Comparison of ENCODE assay signal across 1 cellular context in genomic region chr22:17788528-17789378, GRCh38.
TF ChIP-seq lines count a peak whose summit lies in the region.

No MANE protein-coding gene starts in this region.

TF ChIP-seq in K562, 482 proteins besides CTCF, POLR2A, EP300 and RAD21 (continued from another document and continues in another):
- no peak for TF ChIP-seq ZNF212 (CRISPR knock-in tag; IDR thresholded peaks at IDR 0.05)
- no peak for TF ChIP-seq PHB2 (IDR thresholded peaks at IDR 0.05; ENCODE audit: low read depth)
- TF ChIP-seq ZNF143 (CRISPR knock-in tag; IDR thresholded peaks at IDR 0.05) = no peak
- TF ChIP-seq, protein P1, sequence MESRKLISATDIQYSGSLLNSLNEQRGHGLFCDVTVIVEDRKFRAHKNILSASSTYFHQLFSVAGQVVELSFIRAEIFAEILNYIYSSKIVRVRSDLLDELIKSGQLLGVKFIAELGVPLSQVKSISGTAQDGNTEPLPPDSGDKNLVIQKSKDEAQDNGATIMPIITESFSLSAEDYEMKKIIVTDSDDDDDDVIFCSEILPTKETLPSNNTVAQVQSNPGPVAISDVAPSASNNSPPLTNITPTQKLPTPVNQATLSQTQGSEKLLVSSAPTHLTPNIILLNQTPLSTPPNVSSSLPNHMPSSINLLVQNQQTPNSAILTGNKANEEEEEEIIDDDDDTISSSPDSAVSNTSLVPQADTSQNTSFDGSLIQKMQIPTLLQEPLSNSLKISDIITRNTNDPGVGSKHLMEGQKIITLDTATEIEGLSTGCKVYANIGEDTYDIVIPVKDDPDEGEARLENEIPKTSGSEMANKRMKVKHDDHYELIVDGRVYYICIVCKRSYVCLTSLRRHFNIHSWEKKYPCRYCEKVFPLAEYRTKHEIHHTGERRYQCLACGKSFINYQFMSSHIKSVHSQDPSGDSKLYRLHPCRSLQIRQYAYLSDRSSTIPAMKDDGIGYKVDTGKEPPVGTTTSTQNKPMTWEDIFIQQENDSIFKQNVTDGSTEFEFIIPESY (CRISPR knock-in tag; IDR thresholded peaks at IDR 0.05) = 0 out of 2 replicates have a peak, but pooled peaks have one; percentile 46
- TF ChIP-seq, protein P2, sequence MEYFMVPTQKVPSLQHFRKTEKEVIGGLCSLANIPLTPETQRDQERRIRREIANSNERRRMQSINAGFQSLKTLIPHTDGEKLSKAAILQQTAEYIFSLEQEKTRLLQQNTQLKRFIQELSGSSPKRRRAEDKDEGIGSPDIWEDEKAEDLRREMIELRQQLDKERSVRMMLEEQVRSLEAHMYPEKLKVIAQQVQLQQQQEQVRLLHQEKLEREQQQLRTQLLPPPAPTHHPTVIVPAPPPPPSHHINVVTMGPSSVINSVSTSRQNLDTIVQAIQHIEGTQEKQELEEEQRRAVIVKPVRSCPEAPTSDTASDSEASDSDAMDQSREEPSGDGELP (CRISPR knock-in tag; IDR thresholded peaks at IDR 0.05; ENCODE audit: borderline replicate concordance) = peak; percentile 49; the same call in 1 of the 2 replicates
- no peak for TF ChIP-seq KDM2B (CRISPR knock-in tag; IDR thresholded peaks at IDR 0.05)
- TF ChIP-seq HIVEP1 (CRISPR knock-in tag; IDR thresholded peaks at IDR 0.05) = no peak
- TF ChIP-seq MECOM (CRISPR knock-in tag; IDR thresholded peaks at IDR 0.05) = peak; percentile 48; the same call in 1 of the 2 replicates
- TF ChIP-seq IFI16 (CRISPR knock-in tag; IDR thresholded peaks at IDR 0.05) = no peak
- TF ChIP-seq, protein P3, sequence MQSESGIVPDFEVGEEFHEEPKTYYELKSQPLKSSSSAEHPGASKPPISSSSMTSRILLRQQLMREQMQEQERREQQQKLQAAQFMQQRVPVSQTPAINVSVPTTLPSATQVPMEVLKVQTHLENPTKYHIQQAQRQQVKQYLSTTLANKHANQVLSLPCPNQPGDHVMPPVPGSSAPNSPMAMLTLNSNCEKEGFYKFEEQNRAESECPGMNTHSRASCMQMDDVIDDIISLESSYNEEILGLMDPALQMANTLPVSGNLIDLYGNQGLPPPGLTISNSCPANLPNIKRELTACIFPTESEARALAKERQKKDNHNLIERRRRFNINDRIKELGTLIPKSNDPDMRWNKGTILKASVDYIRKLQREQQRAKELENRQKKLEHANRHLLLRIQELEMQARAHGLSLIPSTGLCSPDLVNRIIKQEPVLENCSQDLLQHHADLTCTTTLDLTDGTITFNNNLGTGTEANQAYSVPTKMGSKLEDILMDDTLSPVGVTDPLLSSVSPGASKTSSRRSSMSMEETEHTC (IDR thresholded peaks at IDR 0.05) = 0 out of 2 replicates have a peak, but pooled peaks have one; percentile 25
- TF ChIP-seq, protein P4, sequence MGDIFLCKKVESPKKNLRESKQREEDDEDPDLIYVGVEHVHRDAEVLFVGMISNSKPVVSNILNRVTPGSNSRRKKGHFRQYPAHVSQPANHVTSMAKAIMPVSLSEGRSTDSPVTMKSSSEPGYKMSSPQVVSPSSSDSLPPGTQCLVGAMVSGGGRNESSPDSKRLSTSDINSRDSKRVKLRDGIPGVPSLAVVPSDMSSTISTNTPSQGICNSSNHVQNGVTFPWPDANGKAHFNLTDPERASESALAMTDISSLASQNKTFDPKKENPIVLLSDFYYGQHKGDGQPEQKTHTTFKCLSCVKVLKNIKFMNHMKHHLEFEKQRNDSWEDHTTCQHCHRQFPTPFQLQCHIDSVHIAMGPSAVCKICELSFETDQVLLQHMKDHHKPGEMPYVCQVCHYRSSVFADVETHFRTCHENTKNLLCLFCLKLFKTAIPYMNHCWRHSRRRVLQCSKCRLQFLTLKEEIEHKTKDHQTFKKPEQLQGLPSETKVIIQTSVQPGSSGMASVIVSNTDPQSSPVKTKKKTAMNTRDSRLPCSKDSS (IDR thresholded peaks at IDR 0.05; ENCODE audit: low read depth, partially characterized antibody) = no peak
- no peak for TF ChIP-seq ZBTB7A (IDR thresholded peaks at IDR 0.05; ENCODE audit: borderline replicate concordance, control insufficient read depth, low read depth, low read length)
- TF ChIP-seq ATF7 (IDR thresholded peaks at IDR 0.05) = no peak
- no peak for TF ChIP-seq SRSF1 (IDR thresholded peaks at IDR 0.05; ENCODE audit: low read depth, low read length)
- TF ChIP-seq YBX1 (IDR thresholded peaks at IDR 0.05) = no peak
- no peak for TF ChIP-seq ZNF551 (CRISPR knock-in tag; IDR thresholded peaks at IDR 0.05)
- TF ChIP-seq ZNF280B (CRISPR knock-in tag; IDR thresholded peaks at IDR 0.05) = no peak
- TF ChIP-seq, protein P5, sequence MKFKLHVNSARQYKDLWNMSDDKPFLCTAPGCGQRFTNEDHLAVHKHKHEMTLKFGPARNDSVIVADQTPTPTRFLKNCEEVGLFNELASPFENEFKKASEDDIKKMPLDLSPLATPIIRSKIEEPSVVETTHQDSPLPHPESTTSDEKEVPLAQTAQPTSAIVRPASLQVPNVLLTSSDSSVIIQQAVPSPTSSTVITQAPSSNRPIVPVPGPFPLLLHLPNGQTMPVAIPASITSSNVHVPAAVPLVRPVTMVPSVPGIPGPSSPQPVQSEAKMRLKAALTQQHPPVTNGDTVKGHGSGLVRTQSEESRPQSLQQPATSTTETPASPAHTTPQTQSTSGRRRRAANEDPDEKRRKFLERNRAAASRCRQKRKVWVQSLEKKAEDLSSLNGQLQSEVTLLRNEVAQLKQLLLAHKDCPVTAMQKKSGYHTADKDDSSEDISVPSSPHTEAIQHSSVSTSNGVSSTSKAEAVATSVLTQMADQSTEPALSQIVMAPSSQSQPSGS (CRISPR knock-in tag; IDR thresholded peaks at IDR 0.05) = no peak
- peak in 1 of 2 experiments; percentile 43; a peak in 1 of 3 replicates for TF ChIP-seq CBX3 (IDR thresholded peaks at IDR 0.05; ENCODE audit: borderline replicate concordance in 1 of 2, low read length in 2 of 2)
- TF ChIP-seq SP2 (IDR thresholded peaks at IDR 0.05; ENCODE audit: extremely low read depth, low read depth, low read length, poor library complexity, severe bottlenecking) = no peak
- TF ChIP-seq, protein P6, sequence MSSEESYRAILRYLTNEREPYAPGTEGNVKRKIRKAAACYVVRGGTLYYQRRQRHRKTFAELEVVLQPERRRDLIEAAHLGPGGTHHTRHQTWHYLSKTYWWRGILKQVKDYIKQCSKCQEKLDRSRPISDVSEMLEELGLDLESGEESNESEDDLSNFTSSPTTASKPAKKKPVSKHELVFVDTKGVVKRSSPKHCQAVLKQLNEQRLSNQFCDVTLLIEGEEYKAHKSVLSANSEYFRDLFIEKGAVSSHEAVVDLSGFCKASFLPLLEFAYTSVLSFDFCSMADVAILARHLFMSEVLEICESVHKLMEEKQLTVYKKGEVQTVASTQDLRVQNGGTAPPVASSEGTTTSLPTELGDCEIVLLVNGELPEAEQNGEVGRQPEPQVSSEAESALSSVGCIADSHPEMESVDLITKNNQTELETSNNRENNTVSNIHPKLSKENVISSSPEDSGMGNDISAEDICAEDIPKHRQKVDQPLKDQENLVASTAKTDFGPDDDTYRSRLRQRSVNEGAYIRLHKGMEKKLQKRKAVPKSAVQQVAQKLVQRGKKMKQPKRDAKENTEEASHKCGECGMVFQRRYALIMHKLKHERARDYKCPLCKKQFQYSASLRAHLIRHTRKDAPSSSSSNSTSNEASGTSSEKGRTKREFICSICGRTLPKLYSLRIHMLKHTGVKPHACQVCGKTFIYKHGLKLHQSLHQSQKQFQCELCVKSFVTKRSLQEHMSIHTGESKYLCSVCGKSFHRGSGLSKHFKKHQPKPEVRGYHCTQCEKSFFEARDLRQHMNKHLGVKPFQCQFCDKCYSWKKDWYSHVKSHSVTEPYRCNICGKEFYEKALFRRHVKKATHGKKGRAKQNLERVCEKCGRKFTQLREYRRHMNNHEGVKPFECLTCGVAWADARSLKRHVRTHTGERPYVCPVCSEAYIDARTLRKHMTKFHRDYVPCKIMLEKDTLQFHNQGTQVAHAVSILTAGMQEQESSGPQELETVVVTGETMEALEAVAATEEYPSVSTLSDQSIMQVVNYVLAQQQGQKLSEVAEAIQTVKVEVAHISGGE (CRISPR knock-in tag; IDR thresholded peaks at IDR 0.05) = no peak
- TF ChIP-seq, protein P7, sequence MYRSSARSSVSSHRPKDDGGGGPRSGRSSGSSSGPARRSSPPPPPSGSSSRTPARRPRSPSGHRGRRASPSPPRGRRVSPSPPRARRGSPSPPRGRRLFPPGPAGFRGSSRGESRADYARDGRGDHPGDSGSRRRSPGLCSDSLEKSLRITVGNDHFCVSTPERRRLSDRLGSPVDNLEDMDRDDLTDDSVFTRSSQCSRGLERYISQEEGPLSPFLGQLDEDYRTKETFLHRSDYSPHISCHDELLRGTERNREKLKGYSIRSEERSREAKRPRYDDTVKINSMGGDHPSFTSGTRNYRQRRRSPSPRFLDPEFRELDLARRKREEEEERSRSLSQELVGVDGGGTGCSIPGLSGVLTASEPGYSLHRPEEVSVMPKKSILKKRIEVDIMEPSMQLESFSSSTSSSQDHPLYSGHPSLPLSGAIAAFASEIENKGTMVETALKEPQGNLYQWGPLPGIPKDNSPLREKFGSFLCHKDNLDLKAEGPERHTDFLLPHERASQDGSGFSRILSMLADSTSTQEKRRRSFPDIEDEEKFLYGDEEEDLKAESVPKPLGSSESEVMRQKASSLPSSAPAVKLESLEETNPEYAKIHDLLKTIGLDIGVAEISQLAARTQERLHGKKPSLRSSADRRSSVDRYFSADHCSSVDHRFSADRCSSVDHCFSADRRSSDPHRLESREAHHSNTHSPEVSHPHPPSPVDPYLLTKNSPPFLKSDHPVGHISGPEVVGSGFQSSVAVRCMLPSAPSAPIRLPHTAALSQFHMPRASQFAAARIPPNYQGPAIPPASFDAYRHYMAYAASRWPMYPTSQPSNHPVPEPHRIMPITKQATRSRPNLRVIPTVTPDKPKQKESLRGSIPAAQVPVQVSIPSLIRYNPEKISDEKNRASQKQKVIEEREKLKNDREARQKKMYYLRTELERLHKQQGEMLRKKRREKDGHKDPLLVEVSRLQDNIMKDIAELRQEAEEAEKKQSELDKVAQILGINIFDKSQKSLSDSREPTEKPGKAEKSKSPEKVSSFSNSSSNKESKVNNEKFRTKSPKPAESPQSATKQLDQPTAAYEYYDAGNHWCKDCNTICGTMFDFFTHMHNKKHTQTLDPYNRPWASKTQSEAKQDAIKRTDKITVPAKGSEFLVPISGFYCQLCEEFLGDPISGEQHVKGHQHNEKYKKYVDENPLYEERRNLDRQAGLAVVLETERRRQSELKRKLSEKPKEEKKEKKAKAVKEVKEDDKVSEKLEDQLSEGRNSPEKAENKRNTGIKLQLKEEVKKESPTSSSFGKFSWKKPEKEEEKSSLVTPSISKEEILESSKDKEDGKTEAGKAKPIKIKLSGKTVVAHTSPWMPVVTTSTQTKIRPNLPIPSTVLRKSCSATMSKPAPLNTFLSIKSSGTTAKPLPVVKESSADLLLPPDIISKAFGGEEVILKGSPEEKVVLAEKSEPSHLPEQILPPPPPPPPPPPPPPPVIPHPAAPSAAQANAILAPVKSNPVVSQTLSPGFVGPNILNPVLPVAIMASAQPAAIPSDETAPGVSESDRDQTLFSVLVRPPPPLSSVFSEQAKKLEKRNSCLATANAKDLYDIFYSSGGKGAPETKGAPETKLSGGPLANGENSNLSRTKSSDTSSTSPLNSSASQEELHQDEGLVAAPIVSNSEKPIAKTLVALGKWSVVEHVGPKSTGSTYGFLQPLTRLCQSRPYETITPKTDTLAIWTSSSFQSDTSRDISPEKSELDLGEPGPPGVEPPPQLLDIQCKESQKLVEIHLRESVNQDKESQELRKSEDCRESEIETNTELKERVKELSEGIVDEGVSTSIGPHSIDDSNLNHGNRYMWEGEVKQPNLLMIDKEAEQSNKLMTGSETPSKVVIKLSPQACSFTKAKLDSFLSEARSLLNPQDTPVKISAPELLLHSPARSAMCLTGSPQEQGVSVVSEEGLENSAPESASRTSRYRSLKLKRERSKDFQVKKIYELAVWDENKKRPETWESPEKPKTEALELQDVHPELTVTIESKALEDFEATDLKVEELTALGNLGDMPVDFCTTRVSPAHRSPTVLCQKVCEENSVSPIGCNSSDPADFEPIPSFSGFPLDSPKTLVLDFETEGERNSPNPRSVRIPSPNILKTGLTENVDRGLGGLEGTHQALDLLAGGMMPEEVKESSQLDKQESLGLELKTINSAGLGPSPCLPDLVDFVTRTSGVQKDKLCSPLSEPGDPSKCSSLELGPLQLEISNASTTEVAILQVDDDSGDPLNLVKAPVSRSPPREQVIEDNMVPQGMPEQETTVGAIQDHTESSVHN (IDR thresholded peaks at IDR 0.05; ENCODE audit: borderline replicate concordance in 1 of 2, low read depth in 1 of 2) = no peak
- no peak for TF ChIP-seq TFAM (CRISPR knock-in tag; conservative IDR thresholded peaks at IDR 0.05)
- TF ChIP-seq, protein P8, sequence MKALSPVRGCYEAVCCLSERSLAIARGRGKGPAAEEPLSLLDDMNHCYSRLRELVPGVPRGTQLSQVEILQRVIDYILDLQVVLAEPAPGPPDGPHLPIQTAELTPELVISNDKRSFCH (CRISPR knock-in tag; IDR thresholded peaks at IDR 0.05) = no peak
- TF ChIP-seq, protein P8 (tag; IDR thresholded peaks at IDR 0.05) = 0 out of 2 replicates have a peak, but pooled peaks have one; percentile 17
- no peak for TF ChIP-seq NBN (IDR thresholded peaks at IDR 0.05; ENCODE audit: low read depth)
- TF ChIP-seq CLOCK (CRISPR knock-in tag; IDR thresholded peaks at IDR 0.05; ENCODE audit: borderline replicate concordance) = no peak
- TF ChIP-seq DACH1 (IDR thresholded peaks at IDR 0.05; ENCODE audit: partially characterized antibody) = no peak
- TF ChIP-seq RAD51 (IDR thresholded peaks at IDR 0.05; ENCODE audit: borderline replicate concordance, low read depth) = peak; percentile 21; the same call in 1 of the 2 replicates
- no peak for TF ChIP-seq RFX5 (IDR thresholded peaks at IDR 0.05; ENCODE audit: low read depth, low read length)
